ENCODE assay signal across 26 cellular contexts in genomic region chr3:46086083-46086437, GRCh38. TPM values are rescaled to one million over a fixed set of nuclear protein-coding genes. Genes with fewer than 3 reads are reported as not detected.
"Had no signal": no experiment of that assay in that cellular context is flagged by ENCODE, and none has a peak within 500 bp of the region (broad histone marks: within the 10 kb centered on the region; RNA-seq: fewer than 3 reads in every experiment).

No MANE protein-coding gene starts in this region.

- DNase-seq: activated CD4-positive, alpha-beta memory T cell treated with anti-CD3 and anti-CD28 coated beads for 36 hours; activated CD4-positive, alpha-beta T cell treated with anti-CD3 and anti-CD28 coated beads, Interleukin-2, amount 10 ng/mL, durations not matched to agents 7 days and 5 days; activated CD4-positive, CD25-positive, alpha-beta regulatory T cell; activated gamma-delta T cell treated with Interleukin-2 at 50 U/mL for 16 hours; activated naive CD4-positive, alpha-beta T cell treated with anti-CD3 and anti-CD28 coated beads, Interleukin-2, amount 10 ng/mL, durations not matched to agents 7 days and 5 days; activated naive CD8-positive, alpha-beta T cell treated with anti-CD3 and anti-CD28 coated beads for 36 hours; activated T-cell treated with anti-CD3 and anti-CD28 coated beads for 4 hours; activated T-cell treated with anti-CD3 and anti-CD28 coated beads, Interleukin-2, amount 50 U/mL, for 48 hours; aorta; caudate nucleus; Karpas-422; NCI-H1105 treated with DMSO at 0.1 percent for 48 hours; NCI-H1436 treated with DMSO at 0.1 percent for 48 hours; NCI-H187; NCI-H2081; NCI-H510A treated with DMSO at 0.1 percent for 48 hours; NCI-H69; Peyer's patch; Right ventricle myocardium superior; SJCRH30; SK-N-SH; T-helper 1 cell had no signal

- H3K27me3 ChIP-seq: breast epithelium, Peyer's patch, SJCRH30 had no signal

- H3K9me3 ChIP-seq: breast epithelium, Peyer's patch, SJCRH30, SK-N-SH had no signal

- H3K4me2 ChIP-seq: SK-N-SH had no signal

- H3K27ac ChIP-seq: breast epithelium, Peyer's patch, RWPE1, SJCRH30, VCaP had no signal

- H3K4me1 ChIP-seq: breast epithelium, SJCRH30 had no signal

- H3K9ac ChIP-seq: SK-N-SH had no signal

- ATAC-seq: activated T-helper 17 cell treated with anti-CD3 and anti-CD28 coated beads, Interleukin-2, amount 50 U/mL, for 72 hours had no signal

- H3K36me3 ChIP-seq: breast epithelium, Peyer's patch, SJCRH30 had no signal

- H3K4me3 ChIP-seq: breast epithelium, Peyer's patch, SJCRH30 had no signal

- H3K9me2 ChIP-seq: SK-N-SH had no signal

RNA-seq across cellular contexts. Expression of gene XCR1, which starts 58.8 kb away (rescaled TPM):
- polyA plus RNA-seq: aorta, SK-N-SH had no signal
